In genomic region chr10:95297402-95297801, GRCh38 we compare ENCODE assay signal across 13 cellular contexts. TPM values are rescaled to one million over a fixed set of nuclear protein-coding genes. Genes with fewer than 3 reads are reported as not detected.
A peak's percentile ranks its signal among the peaks of the same experiment; 100 is the strongest.
DNase-seq lines count a peak whose midpoint lies in the region; ATAC-seq, FAIRE-seq and TF ChIP-seq lines count a peak whose summit lies in the region.
"Had no signal": no experiment of that assay in that cellular context is flagged by ENCODE, and none has a peak within 500 bp of the region (broad histone marks: within the 10 kb centered on the region; RNA-seq: fewer than 3 reads in every experiment).

No MANE protein-coding gene starts in this region.

- no peaks in the 10 kb centered on the region for H3K9me3 ChIP-seq in pancreas
- H3K9me3 ChIP-seq: left lung had no signal

- no peak for TF ChIP-seq CTCF in pancreas (IDR thresholded peaks at IDR 0.05)

- no peak for TF ChIP-seq POLR2A in erythroblast (IDR thresholded peaks at IDR 0.05; ENCODE audit: low read length)

- H3K36me3 ChIP-seq in pancreas = no peaks in the 10 kb centered on the region
- H3K36me3 ChIP-seq: left lung had no signal

- FAIRE-seq in pancreas (lab: Jason Lieb, UNC) = no peak
- FAIRE-seq: endometrium had no signal

- H3K4me1 ChIP-seq in pancreas = no peaks in the 10 kb centered on the region

- H3K27me3 ChIP-seq in pancreas = no peaks in the 10 kb centered on the region

- intact Hi-C loops in pancreas (cut with DNase I) = no loop called here

- WGBS in pancreas, 2 donors = 96 to 97% methylated on average over 3 of the region's 3 CpGs

- no peak overlapping the region for H3K4me3 ChIP-seq in pancreas
- H3K4me3 ChIP-seq: left lung, skin epidermis had no signal

- DNase-seq in erythroblast (lab: John Stamatoyannopoulos, UW) = peak; percentile 14 to 49
- no peak for DNase-seq in activated CD4-positive, alpha-beta T cell treated with anti-CD3 and anti-CD28 coated beads, Interleukin-2, amount 50 U/mL, for 48 hours
- DNase-seq in NCI-H69 (lab: John Stamatoyannopoulos, UW) = no peak
- no peak for DNase-seq in germinal center (ENCODE audit: low spot score)
- no peak for DNase-seq in pancreas
- DNase-seq: DMS79, left lung, NCI-H2171 had no signal

- H3K27ac ChIP-seq in pancreas = no peak overlapping the region
- H3K27ac ChIP-seq: left lung, skin epidermis had no signal

- ATAC-seq in GM18508 (IDR thresholded peaks at IDR 0.05; ENCODE audit: insufficient read depth, unreplicated experiment) (peak; percentile 28), GM21390 (IDR thresholded peaks at IDR 0.05; ENCODE audit: unreplicated experiment) (peak; percentile 35), HG03432 (IDR thresholded peaks at IDR 0.05; ENCODE audit: unreplicated experiment) (peak; percentile 35), pancreas (no peak)
- ATAC-seq: left lung had no signal

RNA-seq across cellular contexts. Expression of gene PDLIM1, which starts 6.6 kb away (rescaled TPM):
- 100 to 1,000 TPM in 1 of 6 donors, 10 to 100 TPM in 5; 44.1 to 120 (median 53.1) TPM for total RNA-seq in pancreas
- 10 to 100 TPM; 54.5 to 98.4 TPM for polyA plus RNA-seq in pancreas

Comparison
In these comparisons a context has a peak if more than half of its experiments do, and no peak if none do; other contexts are left out.
1. ATAC-seq: peak in GM18508 (single experiment), GM21390 (single experiment) and HG03432 (single experiment); none in pancreas (0 of 4).
2. DNase-seq: peak in erythroblast (2 of 2); none in activated CD4-positive, alpha-beta T cell treated with anti-CD3 and anti-CD28 coated beads, Interleukin-2, amount 50 U/mL, for 48 hours (0 of 2), NCI-H69 (single experiment), germinal center (single experiment) and pancreas (0 of 6).